In genomic region chr10:124527996-124528395, GRCh38 we compare ENCODE assay signal across 16 cellular contexts.
DNase-seq lines count a peak whose midpoint lies in the region; ATAC-seq and TF ChIP-seq lines count a peak whose summit lies in the region.
"Had no signal": no experiment of that assay in that cellular context is flagged by ENCODE, and none has a peak within 500 bp of the region (broad histone marks: within the 10 kb centered on the region; RNA-seq: fewer than 3 reads in every experiment).

No MANE protein-coding gene starts in this region.

- H2BK5ac ChIP-seq in IMR-90 (ENCODE audit: low read depth, low read length, poor library complexity, severe bottlenecking) = no peak overlapping the region
- no peak overlapping the region for H2BK5ac ChIP-seq in trophoblast cell (ENCODE audit: low read depth, low read length, poor library complexity)

- H3K27me3 Mint-ChIP-seq in MCF 10A (ENCODE audit: insufficient read depth, unreplicated experiment) (no peaks in the 10 kb centered on the region), Caco-2 (ENCODE audit: insufficient read depth, unreplicated experiment) (no peaks in the 10 kb centered on the region)

- no peak for TF ChIP-seq EP300 in sigmoid colon (IDR thresholded peaks at IDR 0.05)

- H3K18ac ChIP-seq in IMR-90 (ENCODE audit: low read depth, low read length) (no peak overlapping the region), trophoblast cell (ENCODE audit: low read length) (no peak overlapping the region)

- no peak overlapping the region for H2BK15ac ChIP-seq in IMR-90 (ENCODE audit: low read depth, low read length)

- H2BK12ac ChIP-seq in trophoblast cell (ENCODE audit: low read length) = no peak overlapping the region

- no TSS peak for BruUV-seq in IMR-90 (replicated peaks; lab: Mats Ljungman, UMichigan)
- no TSS peak for BruUV-seq in MCF 10A (replicated peaks; lab: Mats Ljungman, UMichigan)
- BruUV-seq in Caco-2 (replicated peaks; lab: Mats Ljungman, UMichigan) = no TSS peak

- no peaks in the 10 kb centered on the region for H3K9me3 Mint-ChIP-seq in MCF 10A (ENCODE audit: unreplicated experiment)
- no peaks in the 10 kb centered on the region for H3K9me3 Mint-ChIP-seq in Caco-2 (ENCODE audit: unreplicated experiment)
- H3K9me3 Mint-ChIP-seq: CD8-positive, alpha-beta T cell had no signal

- H3K4me1 ChIP-seq in heart right ventricle = peaks cover 0 to 39% (median 15%) of the 10 kb centered on the region in 9 donors
- H3K4me1 ChIP-seq in IMR-90 (ENCODE audit: control insufficient read depth, insufficient read depth, low read length) = peaks cover 8% of the 10 kb centered on the region; the same call in 1 of the 2 replicates
- peaks cover 0 to 54% (median 39%) of the 10 kb centered on the region in 4 donors for H3K4me1 ChIP-seq in sigmoid colon
- H3K4me1 ChIP-seq in trophoblast cell (ENCODE audit: control insufficient read depth in 1 of 2, insufficient read depth in 2 of 2, low read length in 2 of 2) = peaks cover 6 to 8% of the 10 kb centered on the region in 2 experiments
- no peaks in the 10 kb centered on the region for H3K4me1 ChIP-seq in Caco-2
- H3K4me1 ChIP-seq: HAP-1 had no signal

- H3K4ac ChIP-seq in IMR-90 (ENCODE audit: low read depth, low read length) (no peak overlapping the region), trophoblast cell (ENCODE audit: low read depth, low read length) (no peak overlapping the region)

- H3K9me1 ChIP-seq in IMR-90 (ENCODE audit: insufficient read depth, low read length) = no peaks in the 10 kb centered on the region

- no peaks in the 10 kb centered on the region for H3K79me2 ChIP-seq in trophoblast cell (ENCODE audit: control insufficient read depth, insufficient read depth, low read length, poor library complexity)

- WGBS in heart right ventricle, 2 donors = 89 to 90% methylated on average over 9 of the region's 9 CpGs
- WGBS in IMR-90 (ENCODE audit: extremely low coverage in 2 of 2, insufficient read length in 1 of 2), 2 experiments = no CpG with 5 or more reads among the region's 9 CpGs
- WGBS in sigmoid colon, 2 donors = 89 to 94% methylated on average over 9 of the region's 9 CpGs
- no CpG with 5 or more reads among the region's 9 CpGs for WGBS in trophoblast cell (ENCODE audit: extremely low coverage, insufficient coverage, insufficient read length)

- H4K20me1 ChIP-seq in IMR-90 (ENCODE audit: insufficient read depth, low read length) = no peaks in the 10 kb centered on the region
- H4K20me1 ChIP-seq: BLaER1 had no signal

- H3K9me3 ChIP-seq in heart right ventricle = no peaks in the 10 kb centered on the region
- no peaks in the 10 kb centered on the region for H3K9me3 ChIP-seq in IMR-90 (ENCODE audit: control insufficient read depth, insufficient read depth, low read length)
- H3K9me3 ChIP-seq in sigmoid colon = no peaks in the 10 kb centered on the region
- peaks cover 2% of the 10 kb centered on the region for H3K9me3 ChIP-seq in trophoblast cell (ENCODE audit: insufficient read depth, low read depth, low read length)
- H3K9me3 ChIP-seq in Caco-2 = no peaks in the 10 kb centered on the region
- H3K9me3 ChIP-seq: BLaER1, HAP-1 had no signal

- TF ChIP-seq RAD21 in IMR-90 (IDR thresholded peaks at IDR 0.05; ENCODE audit: low read length) = no peak

- H3K27ac ChIP-seq in heart right ventricle (no peak overlapping the region), IMR-90 (ENCODE audit: insufficient read depth, low read length) (no peak overlapping the region), sigmoid colon (peak overlapping the region in 2 of 4 donors; percentile 79 to 92), trophoblast cell (ENCODE audit: low read depth, low read length) (no peak overlapping the region)
- H3K27ac ChIP-seq: BLaER1, GM23248 had no signal

- H3K36me3 Mint-ChIP-seq in MCF 10A (ENCODE audit: insufficient read depth, unreplicated experiment) = no peaks in the 10 kb centered on the region
- H3K36me3 Mint-ChIP-seq in Caco-2 (ENCODE audit: insufficient read depth, unreplicated experiment) = no peaks in the 10 kb centered on the region
- H3K36me3 Mint-ChIP-seq: CD8-positive, alpha-beta T cell had no signal

- no peak overlapping the region for H3K56ac ChIP-seq in IMR-90 (ENCODE audit: extremely low read depth, insufficient read depth, low read length)

- H3K27ac Mint-ChIP-seq in MCF 10A (ENCODE audit: low read depth, unreplicated experiment) (no peak overlapping the region), Caco-2 (ENCODE audit: unreplicated experiment) (no peak overlapping the region)
- H3K27ac Mint-ChIP-seq: CD8-positive, alpha-beta T cell had no signal

- H3K79me1 ChIP-seq in IMR-90 (ENCODE audit: low read depth in 1 of 2, low read length in 2 of 2) = no peaks in the 10 kb centered on the region
- H3K79me1 ChIP-seq in trophoblast cell (ENCODE audit: low read length) = no peaks in the 10 kb centered on the region

- ATAC-seq in Right ventricle myocardium superior (ENCODE audit: poor library complexity) = no peak
- no peak for ATAC-seq in heart right ventricle
- no peak for ATAC-seq in IMR-90 (ENCODE audit: low read depth)
- ATAC-seq: CD8-positive, alpha-beta T cell; HepG2 had no signal

- H3K27me3 ChIP-seq in heart right ventricle (no peaks in the 10 kb centered on the region), IMR-90 (ENCODE audit: control insufficient read depth, insufficient read depth, low read length) (no peaks in the 10 kb centered on the region), sigmoid colon (no peaks in the 10 kb centered on the region), trophoblast cell (ENCODE audit: insufficient read depth, low read length) (no peaks in the 10 kb centered on the region), Caco-2 (replicated peaks; ENCODE audit: control insufficient read depth, insufficient read depth, low read length) (no peaks in the 10 kb centered on the region)
- H3K27me3 ChIP-seq: BLaER1 had no signal

- POLR2A ChIA-PET in IMR-90 (lab: Charles Lee; ENCODE audit: unreplicated experiment) = no interaction called here
- POLR2A ChIA-PET in MCF 10A (lab: Yijun Ruan, JAX) = interaction anchor here (3.1 kb wide), 1 partner anchor 213 kb away, joined by 30 read pairs; no protein-coding TSS in a partner anchor
- POLR2A ChIA-PET in Caco-2 (lab: Charles Lee) = no interaction called here

- H2AFZ ChIP-seq in IMR-90 (replicated peaks; ENCODE audit: low read length, poor library complexity) = no peak overlapping the region
- H2AFZ ChIP-seq in trophoblast cell (ENCODE audit: insufficient read depth, low read length, poor library complexity) = no peak overlapping the region
- H2AFZ ChIP-seq: GM23248 had no signal

- no peaks in the 10 kb centered on the region for H3K36me3 ChIP-seq in heart right ventricle
- H3K36me3 ChIP-seq in IMR-90 (ENCODE audit: control insufficient read depth, insufficient read depth, low read length) = no peaks in the 10 kb centered on the region
- H3K36me3 ChIP-seq in sigmoid colon = no peaks in the 10 kb centered on the region
- H3K36me3 ChIP-seq in trophoblast cell (ENCODE audit: control insufficient read depth in 1 of 2, insufficient read depth in 2 of 2, low read length in 2 of 2) = no peaks in the 10 kb centered on the region
- H3K36me3 ChIP-seq in Caco-2 (ENCODE audit: control insufficient read depth, insufficient read depth, low read length) = no peaks in the 10 kb centered on the region
- H3K36me3 ChIP-seq: BLaER1, HAP-1 had no signal

- DNase-seq in Right ventricle myocardium superior = peak; percentile 8
- no peak for DNase-seq in heart right ventricle
- DNase-seq in IMR-90 = no peak
- peak; percentile 38 for DNase-seq in fibroblast of villous mesenchyme (ENCODE audit: low read depth)
- DNase-seq in sigmoid colon = peak; percentile 57
- no peak for DNase-seq in trophoblast cell
- DNase-seq in MCF 10A (ENCODE audit: unreplicated experiment) = no peak
- DNase-seq in Caco-2 = no peak
- DNase-seq: 8988T; CD8-positive, alpha-beta T cell; DMS 273 treated with DMSO at 0.1 percent for 48 hours; DMS53; GM23248 had no signal

- dilution Hi-C loops in IMR-90 (cut with HindIII; ENCODE audit: low sequenced_read_pairs, unreplicated experiment) = no loop called here

- H3K4me3 Mint-ChIP-seq in MCF 10A (ENCODE audit: unreplicated experiment) = no peak overlapping the region
- H3K4me3 Mint-ChIP-seq in Caco-2 (ENCODE audit: unreplicated experiment) = no peak overlapping the region
- H3K4me3 Mint-ChIP-seq: CD8-positive, alpha-beta T cell had no signal

- no peak for TF ChIP-seq POLR2A in IMR-90 (IDR thresholded peaks at IDR 0.05; ENCODE audit: low read depth, low read length)
- TF ChIP-seq POLR2A in sigmoid colon (IDR thresholded peaks at IDR 0.05) = no peak

- no peak overlapping the region for H4K12ac ChIP-seq in trophoblast cell (ENCODE audit: low read depth, low read length)

- intact Hi-C loops in Right ventricle myocardium superior (cut with DNase I) = no loop called here
- intact Hi-C loops in heart right ventricle (cut with DNase I) = no loop called here
- intact Hi-C loops in IMR-90 (cut with micrococcal nuclease) = no loop called here
- intact Hi-C loops in sigmoid colon (cut with DNase I) = loop anchor here (10.0 kb wide), 3 partner anchors 423 to 537 kb away; no protein-coding TSS in a partner anchor
- intact Hi-C loops in MCF 10A (cut with micrococcal nuclease) = no loop called here
- intact Hi-C loops in Caco-2 (cut with micrococcal nuclease; ENCODE audit: unreplicated experiment) = no loop called here

- H3K4me2 ChIP-seq in IMR-90 (ENCODE audit: low read depth, low read length) (no peak overlapping the region), trophoblast cell (ENCODE audit: low read length) (no peak overlapping the region)

- CTCF ChIA-PET in IMR-90 (lab: Yijun Ruan, JAX) (no interaction called here), MCF 10A (lab: Yijun Ruan, JAX) (interaction anchor here (0.6 to 4.0 kb wide), 5 partner anchors 9 to 1064 kb away, joined by 3 to 42 read pairs (median 3); no protein-coding TSS in a partner anchor), Caco-2 (lab: Charles Lee) (no interaction called here)

- in situ Hi-C loops in IMR-90 (cut with MboI; ENCODE audit: low sequenced_read_pairs) = loop anchor here (25.0 kb wide), 1 partner anchor 459 kb away; no protein-coding TSS in a partner anchor

- H3K23ac ChIP-seq in IMR-90 (ENCODE audit: low read depth, low read length) (no peak overlapping the region), trophoblast cell (ENCODE audit: low read length) (no peak overlapping the region)

- H2BK20ac ChIP-seq in IMR-90 (ENCODE audit: low read depth, low read length) = no peak overlapping the region

- H2BK120ac ChIP-seq in IMR-90 (ENCODE audit: low read depth, low read length) (no peak overlapping the region), trophoblast cell (ENCODE audit: insufficient read depth, low read length, poor library complexity) (no peak overlapping the region)

- no peak overlapping the region for H4K8ac ChIP-seq in IMR-90 (ENCODE audit: low read depth in 2 of 2, low read length in 2 of 2)
- H4K8ac ChIP-seq in trophoblast cell (ENCODE audit: low read depth, low read length) = no peak overlapping the region

- no peak overlapping the region for H4K5ac ChIP-seq in IMR-90 (ENCODE audit: low read depth, low read length)

- no peak overlapping the region for H2AK5ac ChIP-seq in IMR-90 (ENCODE audit: low read depth, low read length)
- H2AK5ac ChIP-seq in trophoblast cell (ENCODE audit: low read length) = no peak overlapping the region

- H4K91ac ChIP-seq in IMR-90 (ENCODE audit: insufficient read depth, low read depth, low read length) (no peak overlapping the region), trophoblast cell (ENCODE audit: low read depth, low read length) (no peak overlapping the region)

- peak overlapping the region; percentile 33 for H2AK9ac ChIP-seq in IMR-90 (replicated peaks; ENCODE audit: low read depth, low read length, poor library complexity)

- H3K14ac ChIP-seq in IMR-90 (replicated peaks; ENCODE audit: low read depth, low read length) (no peak overlapping the region), trophoblast cell (ENCODE audit: low read length) (no peak overlapping the region)

- H3K4me3 ChIP-seq in heart right ventricle (no peak overlapping the region), IMR-90 (ENCODE audit: insufficient read depth, low read depth, low read length) (no peak overlapping the region), fibroblast of villous mesenchyme (ENCODE audit: low read depth, low read length) (no peak overlapping the region), sigmoid colon (no peak overlapping the region), trophoblast cell (ENCODE audit: low read depth, low read length) (no peak overlapping the region), Caco-2 (ENCODE audit: low read depth, low read length) (no peak overlapping the region)
- H3K4me3 ChIP-seq: BLaER1, GM23248, HAP-1 had no signal

- H3K9ac ChIP-seq in IMR-90 (ENCODE audit: low read depth, low read length) (no peak overlapping the region), trophoblast cell (ENCODE audit: low read length) (no peak overlapping the region)
- H3K9ac ChIP-seq: BLaER1, GM23248 had no signal

- H3K4me1 Mint-ChIP-seq in MCF 10A (ENCODE audit: insufficient read depth, unreplicated experiment) (peaks cover 24% of the 10 kb centered on the region), Caco-2 (ENCODE audit: low read depth, unreplicated experiment) (no peaks in the 10 kb centered on the region)

- TF ChIP-seq CTCF in heart right ventricle (IDR thresholded peaks at IDR 0.05) (no peak), IMR-90 (conservative IDR thresholded peaks at IDR 0.05; ENCODE audit: low read depth, low read length) (no peak), fibroblast of villous mesenchyme (IDR thresholded peaks at IDR 0.05; ENCODE audit: insufficient read depth, low read depth, low read length) (no peak), sigmoid colon (IDR thresholded peaks at IDR 0.05) (no peak), MCF 10A (IDR thresholded peaks at IDR 0.05; ENCODE audit: unreplicated experiment) (no peak), Caco-2 (IDR thresholded peaks at IDR 0.05; ENCODE audit: insufficient read depth in 1 of 2, low read depth in 1 of 2, low read length in 1 of 2, severe bottlenecking in 1 of 2, unreplicated experiment in 1 of 2) (no peak)

Comparison
In these comparisons a context has a peak if more than half of its experiments do, and no peak if none do; other contexts are left out.
1. DNase-seq: peak in Right ventricle myocardium superior (single experiment), fibroblast of villous mesenchyme (single experiment) and sigmoid colon (single experiment); none in heart right ventricle (0 of 2), IMR-90 (single experiment), trophoblast cell (0 of 2), MCF 10A (single experiment) and Caco-2 (0 of 2).